ENCODE assay signal across 1 cellular context in genomic region chr1:167746988-167747655, GRCh38.
TF ChIP-seq lines count a peak whose summit lies in the region.

No MANE protein-coding gene starts in this region.

TF ChIP-seq in GM12878, 131 proteins besides CTCF, POLR2A, EP300 and RAD21:
- TF ChIP-seq REST (IDR thresholded peaks at IDR 0.05; ENCODE audit: low read depth, low read length) (no peak), SMAD1 (IDR thresholded peaks at IDR 0.05; ENCODE audit: low read depth, partially characterized antibody) (no peak), NFYA (IDR thresholded peaks at IDR 0.05; ENCODE audit: borderline replicate concordance, low read depth, low read length) (no peak), FOS (IDR thresholded peaks at IDR 0.05; ENCODE audit: borderline replicate concordance, extremely low read depth, insufficient read length) (no peak), YBX1 (IDR thresholded peaks at IDR 0.05) (no peak)
